30 cellular contexts compared by ENCODE assay signal in genomic region chr9:109121218-109121796, GRCh38. TPM values are rescaled to one million over a fixed set of nuclear protein-coding genes. Genes with fewer than 3 reads are reported as not detected.
DNase-seq lines count a peak whose midpoint lies in the region; ATAC-seq, FAIRE-seq and TF ChIP-seq lines count a peak whose summit lies in the region.
"Had no signal": no experiment of that assay in that cellular context is flagged by ENCODE, and none has a peak within 500 bp of the region (broad histone marks: within the 10 kb centered on the region; RNA-seq: fewer than 3 reads in every experiment).

No MANE protein-coding gene starts in this region.

- H3K27me3 ChIP-seq in H9 (ENCODE audit: insufficient read depth, low read length) (no peaks in the 10 kb centered on the region), OCI-LY1 (ENCODE audit: insufficient read depth, low read length) (no peaks in the 10 kb centered on the region), H1 (replicated peaks in 1 of 4; ENCODE audit: control insufficient read depth in 3 of 4, extremely low read depth in 1 of 4, insufficient read depth in 3 of 4, low read length in 3 of 4) (no peaks in the 10 kb centered on the region)
- H3K27me3 ChIP-seq: BLaER1, SJCRH30, transverse colon had no signal

- no peak for FAIRE-seq in H1 (lab: Jason Lieb, UNC)
- FAIRE-seq: G401.6, HTR-8/SVneo had no signal

- H3K9me3 ChIP-seq in H9 (ENCODE audit: control insufficient read depth, low read depth, low read length) (no peaks in the 10 kb centered on the region), OCI-LY1 (ENCODE audit: low read length) (no peaks in the 10 kb centered on the region), H1 (ENCODE audit: insufficient read depth in 2 of 2, low read depth in 1 of 2, low read length in 1 of 2) (no peaks in the 10 kb centered on the region)
- H3K9me3 ChIP-seq: BLaER1, SJCRH30, transverse colon had no signal

- peaks cover 28% of the 10 kb centered on the region for H3K79me2 ChIP-seq in H9 (ENCODE audit: insufficient read depth, low read length)
- H3K79me2 ChIP-seq in OCI-LY1 (ENCODE audit: insufficient read depth, low read length) = peaks cover 29% of the 10 kb centered on the region
- H3K79me2 ChIP-seq in H1 (ENCODE audit: control insufficient read depth in 1 of 2, insufficient read depth in 2 of 2, low read length in 2 of 2) = peaks cover 23 to 33% of the 10 kb centered on the region in 2 experiments

- H3K27ac Mint-ChIP-seq in H9 (peak overlapping the region in 1 of 3 experiments; percentile 78; a peak in 2 of 7 replicates), neural crest cell (ENCODE audit: unreplicated experiment) (no peak overlapping the region)
- H3K27ac Mint-ChIP-seq in activated naive CD4-positive, alpha-beta T cell treated with anti-CD3 and anti-CD28 coated beads, Interleukin-2, amount 10 ng/mL, durations not matched to agents 7 days and 5 days = no peak overlapping the region
- H3K27ac Mint-ChIP-seq: activated B cell treated with CpG ODN at 0.5 μM for 24 hours had no signal

- CTCF ChIA-PET in H1 (lab: Charles Lee; ENCODE audit: partially characterized antibody) = interaction anchor here (0.9 kb wide), 1 partner anchor 494 kb away, joined by 3 read pairs; no protein-coding TSS in a partner anchor
- CTCF ChIA-PET in activated naive CD4-positive, alpha-beta T cell treated with anti-CD3 and anti-CD28 coated beads, Interleukin-2, amount 10 ng/mL, durations not matched to agents 7 days and 5 days (lab: Charles Lee) = interaction anchor here (0.6 kb wide), 1 partner anchor 172 kb away, joined by 3 read pairs; no protein-coding TSS in a partner anchor

- H3K4me3 Mint-ChIP-seq in H9 (peak overlapping the region in 1 of 2 experiments; percentile 97; a peak in 3 of 5 replicates), neural crest cell (peak overlapping the region; percentile 98)
- H3K4me3 Mint-ChIP-seq in activated naive CD4-positive, alpha-beta T cell treated with anti-CD3 and anti-CD28 coated beads, Interleukin-2, amount 10 ng/mL, durations not matched to agents 7 days and 5 days = no peak overlapping the region
- H3K4me3 Mint-ChIP-seq: activated B cell treated with CpG ODN at 0.5 μM for 24 hours; activated T-cell treated with anti-CD3 and anti-CD28 coated beads, Interleukin-2, amount 50 U/mL, for 4 hours; central memory CD8-positive, alpha-beta T cell had no signal

- TF ChIP-seq POLR2A in H1 (IDR thresholded peaks at IDR 0.05; ENCODE audit: control extremely low read depth in 1 of 2, low read depth in 2 of 2, low read length in 2 of 2) = peak in 1 of 2 experiments; percentile 32; a peak in 1 of 3 replicates

- DNase-seq in H9 (no peak), H1 (ENCODE audit: low read depth in 1 of 2, low spot score in 2 of 2) (no peak), neural crest cell (ENCODE audit: low read depth, low spot score) (no peak), middle frontal gyrus (ENCODE audit: extremely low spot score, low spot score) (no peak)
- no peak for DNase-seq in activated naive CD4-positive, alpha-beta T cell treated with anti-CD3 and anti-CD28 coated beads, Interleukin-2, amount 10 ng/mL, durations not matched to agents 7 days and 5 days
- no peak for DNase-seq in effector CD8-positive, alpha-beta T cell (lab: John Stamatoyannopoulos, UW)
- DNase-seq: activated B cell treated with CpG ODN at 0.5 μM for 24 hours; activated CD8-positive, alpha-beta memory T cell treated with anti-CD3 and anti-CD28 coated beads, Interleukin-2, amount 10 ng/mL, durations not matched to agents 7 days and 5 days; activated T-cell treated with anti-CD3 and anti-CD28 coated beads, Interleukin-2, amount 50 U/mL, for 4 hours; foreskin fibroblast; head of caudate nucleus; Kasumi-1; kidney glomerular epithelial cell; MV-4-11; naive thymus-derived CD8-positive, alpha-beta T cell; NCI-H1436 treated with DMSO at 0.1 percent for 48 hours; NCI-H2107; NCI-H345; RPMI8226; SJCRH30; T1000; transverse colon had no signal

- WGBS in H9 (ENCODE audit: extremely low coverage, insufficient read length, low lambda C conversion rate) = no CpG with 5 or more reads among the region's 12 CpGs
- 72% methylated on average over 12 of the region's 12 CpGs; no CpG with 5 or more reads in 1 of the 2 experiments for WGBS in H1 (ENCODE audit: extremely low coverage in 1 of 2, insufficient coverage in 1 of 2, insufficient read length in 1 of 2, insufficient replicate concordance in 2 of 2, low coverage in 1 of 2, low lambda C conversion rate in 2 of 2, missing lambda C conversion rate in 1 of 2), 2 experiments

- no peak for ATAC-seq in HG02840 (IDR thresholded peaks at IDR 0.05; ENCODE audit: low FRiP score, unreplicated experiment)
- ATAC-seq: activated CD8-positive, alpha-beta memory T cell treated with anti-CD3 and anti-CD28 coated beads, Interleukin-2, amount 10 ng/mL, durations not matched to agents 7 days and 5 days; activated T-cell treated with anti-CD3 and anti-CD28 coated beads, Interleukin-2, amount 50 U/mL, for 4 hours; esophagus mucosa; naive thymus-derived CD8-positive, alpha-beta T cell; stimulated activated effector memory CD8-positive, alpha-beta T cell treated with anti-CD3 and anti-CD28 coated beads, Interleukin-12 subunit alpha, Interleukin-12 subunit beta, amount 100 ng/mL, for 72 hours had no signal

- H4K91ac ChIP-seq in H9 (ENCODE audit: insufficient read length, low read depth, low read length) (no peak overlapping the region), H1 (replicated peaks; ENCODE audit: insufficient read length, low read length) (no peak overlapping the region)

- H4K20me1 ChIP-seq in H9 (ENCODE audit: control insufficient read depth, insufficient read depth, insufficient read length) = no peaks in the 10 kb centered on the region
- H4K20me1 ChIP-seq in OCI-LY1 (ENCODE audit: insufficient read depth, low read length) = no peaks in the 10 kb centered on the region
- peaks cover 9 to 13% of the 10 kb centered on the region in 2 experiments for H4K20me1 ChIP-seq in H1 (replicated peaks in 1 of 2; ENCODE audit: control insufficient read depth in 1 of 2, insufficient read depth in 2 of 2, low read length in 2 of 2)

- H2BK5ac ChIP-seq in H9 (ENCODE audit: insufficient read length, low read length) = no peak overlapping the region
- H2BK5ac ChIP-seq in H1 (ENCODE audit: low read depth, low read length) = peak overlapping the region; percentile 29; the same call in 1 of the 2 replicates

- H4K8ac ChIP-seq in H9 (replicated peaks; ENCODE audit: insufficient read length, low read depth, low read length) (no peak overlapping the region), H1 (ENCODE audit: extremely low read depth, insufficient read depth, low read length) (no peak overlapping the region)

- no peak overlapping the region for H3K27ac ChIP-seq in H9 (ENCODE audit: insufficient read length, low read depth, low read length)
- H3K27ac ChIP-seq in OCI-LY1 (ENCODE audit: low read depth, low read length, poor library complexity, severe bottlenecking) = no peak overlapping the region
- H3K27ac ChIP-seq in H1 (ENCODE audit: low read depth, low read length) = no peak overlapping the region
- H3K27ac ChIP-seq: transverse colon had no signal

- POLR2A ChIA-PET in H1 (lab: Charles Lee; ENCODE audit: partially characterized antibody) = interaction anchor here (1.1 to 1.2 kb wide), 2 partner anchors 107 to 198 kb away, joined by 3 to 5 read pairs; no protein-coding TSS in a partner anchor

- H3K4me1 Mint-ChIP-seq in H9 (peaks cover 23 to 31% of the 10 kb centered on the region in 2 experiments), neural crest cell (peaks cover 30% of the 10 kb centered on the region)
- H3K4me1 Mint-ChIP-seq in activated naive CD4-positive, alpha-beta T cell treated with anti-CD3 and anti-CD28 coated beads, Interleukin-2, amount 10 ng/mL, durations not matched to agents 7 days and 5 days = peaks cover 40% of the 10 kb centered on the region

- no peak for TF ChIP-seq RAD21 in H1 (IDR thresholded peaks at IDR 0.05 in 1 of 2, conservative IDR thresholded peaks at IDR 0.05 in 1 of 2; ENCODE audit: low read depth in 2 of 2, low read length in 2 of 2)

- H3K36me3 ChIP-seq in OCI-LY1 (ENCODE audit: insufficient read depth, low read length) (peaks cover 10% of the 10 kb centered on the region), H1 (ENCODE audit: control insufficient read depth in 2 of 4, insufficient read depth in 4 of 4, low read length in 3 of 4) (no peaks in the 10 kb centered on the region; a peak in 1 of 8 replicates)
- H3K36me3 ChIP-seq: transverse colon had no signal

- H3K9me2 ChIP-seq in OCI-LY1 (ENCODE audit: low read depth, low read length) = no peaks in the 10 kb centered on the region

- H3K4me2 ChIP-seq in H9 (ENCODE audit: insufficient read depth, insufficient read length, low read length) (peak overlapping the region; percentile 28), OCI-LY1 (ENCODE audit: low read length) (no peak overlapping the region), H1 (ENCODE audit: insufficient read depth in 1 of 2, low read depth in 2 of 2, low read length in 2 of 2) (peak overlapping the region; percentile 48 to 97; a peak in 3 of 4 replicates)

- H2AFZ ChIP-seq in H9 (ENCODE audit: low read length) = peak overlapping the region; percentile 15
- H2AFZ ChIP-seq in OCI-LY1 (ENCODE audit: low read length) = peak overlapping the region; percentile 97
- peak overlapping the region; percentile 91 for H2AFZ ChIP-seq in H1 (ENCODE audit: low read length)

- H2BK20ac ChIP-seq in H9 (ENCODE audit: low read depth, low read length, poor library complexity, severe bottlenecking) (no peak overlapping the region), H1 (ENCODE audit: low read length) (no peak overlapping the region)

- H3K27me3 Mint-ChIP-seq in H9 (ENCODE audit: low read depth) (no peaks in the 10 kb centered on the region), neural crest cell (ENCODE audit: low read depth) (no peaks in the 10 kb centered on the region)
- no peaks in the 10 kb centered on the region for H3K27me3 Mint-ChIP-seq in activated naive CD4-positive, alpha-beta T cell treated with anti-CD3 and anti-CD28 coated beads, Interleukin-2, amount 10 ng/mL, durations not matched to agents 7 days and 5 days
- H3K27me3 Mint-ChIP-seq: activated B cell treated with CpG ODN at 0.5 μM for 24 hours; activated CD8-positive, alpha-beta memory T cell treated with anti-CD3 and anti-CD28 coated beads, Interleukin-2, amount 10 ng/mL, durations not matched to agents 7 days and 5 days; central memory CD8-positive, alpha-beta T cell; naive thymus-derived CD8-positive, alpha-beta T cell had no signal

- H3K4me3 ChIP-seq in OCI-LY1 (ENCODE audit: low read depth, low read length, poor library complexity, severe bottlenecking) = no peak overlapping the region
- H3K4me3 ChIP-seq in H1 (ENCODE audit: extremely low read depth in 1 of 4, insufficient read depth in 2 of 4, low read depth in 3 of 4, low read length in 4 of 4) = peak overlapping the region in 3 of 4 experiments; percentile 9 to 81 (median 23); a peak in 4 of 8 replicates
- H3K4me3 ChIP-seq: BLaER1, transverse colon had no signal

- H3K9me3 Mint-ChIP-seq in H9 = 0 out of 5 replicates have a peak, but pooled peaks cover 0 to 3% of the 10 kb centered on the region in 2 experiments
- H3K9me3 Mint-ChIP-seq in neural crest cell = no peaks in the 10 kb centered on the region
- no peaks in the 10 kb centered on the region for H3K9me3 Mint-ChIP-seq in activated naive CD4-positive, alpha-beta T cell treated with anti-CD3 and anti-CD28 coated beads, Interleukin-2, amount 10 ng/mL, durations not matched to agents 7 days and 5 days
- H3K9me3 Mint-ChIP-seq: activated B cell treated with CpG ODN at 0.5 μM for 24 hours; activated T-cell treated with anti-CD3 and anti-CD28 coated beads, Interleukin-2, amount 50 U/mL, for 4 hours; central memory CD8-positive, alpha-beta T cell; naive thymus-derived CD8-positive, alpha-beta T cell; stimulated activated effector memory CD8-positive, alpha-beta T cell treated with anti-CD3 and anti-CD28 coated beads, Interleukin-12 subunit alpha, Interleukin-12 subunit beta, amount 100 ng/mL, for 72 hours had no signal

- H2AK5ac ChIP-seq in H9 (ENCODE audit: insufficient read length, low read length) (no peak overlapping the region), H1 (ENCODE audit: low read depth, low read length) (no peak overlapping the region)

- H2BK12ac ChIP-seq in H9 (ENCODE audit: insufficient read length, low read depth, low read length) (no peak overlapping the region), H1 (ENCODE audit: low read depth, low read length) (no peak overlapping the region)

- no peak overlapping the region for H3K18ac ChIP-seq in H9 (ENCODE audit: insufficient read length, low read depth, low read length)
- no peak overlapping the region for H3K18ac ChIP-seq in H1 (ENCODE audit: extremely low read depth, low read length)

- H3K4me1 ChIP-seq in H9 (ENCODE audit: insufficient read depth, low read length) (peaks cover 7% of the 10 kb centered on the region; the same call in 1 of the 2 replicates), OCI-LY1 (ENCODE audit: insufficient read depth, low read length, severe bottlenecking) (peaks cover 36% of the 10 kb centered on the region), H1 (replicated peaks in 1 of 4; ENCODE audit: control insufficient read depth in 3 of 4, insufficient read depth in 4 of 4, low read length in 3 of 4) (peaks cover 7 to 16% (median 13%) of the 10 kb centered on the region in 4 experiments)

- H3K79me1 ChIP-seq in H9 (ENCODE audit: insufficient read depth, low read depth, low read length, poor library complexity, severe bottlenecking) (peaks cover 5% of the 10 kb centered on the region), H1 (ENCODE audit: low read depth, low read length) (peaks cover 9% of the 10 kb centered on the region)

- H3K36me3 Mint-ChIP-seq in H9 (ENCODE audit: insufficient read depth in 1 of 3, low read depth in 3 of 3) (peaks cover 12 to 15% (median 14%) of the 10 kb centered on the region in 3 experiments; a peak in 6 of 7 replicates), neural crest cell (ENCODE audit: low read depth) (no peaks in the 10 kb centered on the region)
- peaks cover 16% of the 10 kb centered on the region for H3K36me3 Mint-ChIP-seq in activated naive CD4-positive, alpha-beta T cell treated with anti-CD3 and anti-CD28 coated beads, Interleukin-2, amount 10 ng/mL, durations not matched to agents 7 days and 5 days

- TF ChIP-seq CTCF in H9 (conservative IDR thresholded peaks at IDR 0.05) (no peak), OCI-LY1 (IDR thresholded peaks at IDR 0.05; ENCODE audit: low read length) (no peak), H1 (IDR thresholded peaks at IDR 0.05; ENCODE audit: control extremely low read depth in 1 of 3, insufficient read depth in 1 of 3, low read depth in 1 of 3, low read length in 3 of 3) (no peak), neural crest cell (conservative IDR thresholded peaks at IDR 0.05) (no peak)

- H3T11ph ChIP-seq in H9 (ENCODE audit: low read length) = no peak overlapping the region

- H3K23ac ChIP-seq in H9 (ENCODE audit: insufficient read length, low read depth, low read length) = no peak overlapping the region
- no peak overlapping the region for H3K23ac ChIP-seq in H1 (ENCODE audit: insufficient read length)

- H3K14ac ChIP-seq in H9 (ENCODE audit: insufficient read depth, low read length) (0 out of 2 replicates have a peak overlapping the region, but pooled peaks have one; percentile 8), H1 (ENCODE audit: insufficient read length) (no peak overlapping the region)

- no peak for TF ChIP-seq EP300 in H1 (IDR thresholded peaks at IDR 0.05; ENCODE audit: borderline replicate concordance in 1 of 2, low read depth in 2 of 2, low read length in 2 of 2)

- H3K9ac ChIP-seq in H9 (ENCODE audit: extremely low read depth, insufficient read length, low read length) = peak overlapping the region; percentile 30
- H3K9ac ChIP-seq in OCI-LY1 (ENCODE audit: low read length) = no peak overlapping the region
- no peak overlapping the region for H3K9ac ChIP-seq in H1 (replicated peaks in 1 of 4; ENCODE audit: extremely low read depth in 1 of 4, low read depth in 3 of 4, low read length in 3 of 4)
- H3K9ac ChIP-seq: BLaER1 had no signal

- no peak overlapping the region for H4K5ac ChIP-seq in H9 (ENCODE audit: insufficient read length, low read depth, low read length)
- no peak overlapping the region for H4K5ac ChIP-seq in H1 (ENCODE audit: insufficient read length, low read depth, low read length)

- H2BK120ac ChIP-seq in H9 (ENCODE audit: low read depth, low read length, poor library complexity, severe bottlenecking) (no peak overlapping the region), H1 (replicated peaks; ENCODE audit: low read depth, low read length) (no peak overlapping the region)

- H3K56ac ChIP-seq in H9 (ENCODE audit: insufficient read length, low read depth, low read length) (no peak overlapping the region), H1 (replicated peaks; ENCODE audit: insufficient read length, low read depth, low read length) (no peak overlapping the region)

- H3K23me2 ChIP-seq in H9 (ENCODE audit: insufficient read length, low read depth, low read length, poor library complexity, severe bottlenecking) (peaks cover 9% of the 10 kb centered on the region), H1 (ENCODE audit: low read depth, low read length) (peaks cover 10% of the 10 kb centered on the region)

- H3F3A ChIP-seq in OCI-LY1 (ENCODE audit: insufficient read depth, low read length) = no peaks in the 10 kb centered on the region

- no peak overlapping the region for H2BK15ac ChIP-seq in H9 (ENCODE audit: low read depth, low read length)
- H2BK15ac ChIP-seq in H1 (ENCODE audit: low read length) = no peak overlapping the region

- no peak overlapping the region for H3K4ac ChIP-seq in H9 (ENCODE audit: low read depth, low read length)
- no peak overlapping the region for H3K4ac ChIP-seq in H1 (replicated peaks; ENCODE audit: insufficient read length, low read depth, low read length)

RNA-seq across cellular contexts. Expression of gene TMEM245, which starts 1.6 kb away (rescaled TPM):
- total RNA-seq in H9 (2021) (37.9 and 38.3 TPM in 2 replicates), neural crest cell (38.7 and 42.7 TPM in 2 replicates)
- 42.1 and 44.3 TPM in 2 replicates for total RNA-seq in H1 (2021; fragmentation: NEBNext Ultra II Directional; extraction: Animal tissue kit (Norgen Biotek cat#: 25700))
- polyA plus RNA-seq in H1 (2011; rRNA removed) = 40.3 and 45.8 TPM in 2 replicates
- polyA plus RNA-seq in H1 (2011; cell fraction: cytosol; rRNA removed) = 33.8 TPM
- 32.6 TPM for polyA plus RNA-seq in H1 (2011; cell fraction: nucleus; rRNA removed)
- 22.3 to 28.6 TPM (median 27.8 TPM) in 4 replicates for polyA plus RNA-seq in H1 (2012, experiment 1 of 2)
- polyA plus RNA-seq in H1 (2012, experiment 2 of 2) = 6.1 TPM
- polyA plus RNA-seq in H1 (2013, experiment 1 of 2) = 53.5 TPM
- 55.3 TPM for polyA plus RNA-seq in H1 (2013, experiment 2 of 2)
- polyA minus RNA-seq in H1 (2011; rRNA and poly(A)+ RNA removed) = 127 and 148 TPM in 2 replicates
- polyA minus RNA-seq in H1 (2011; cell fraction: cytosol; rRNA and poly(A)+ RNA removed) = 42.5 TPM
- polyA minus RNA-seq in H1 (2011; cell fraction: nucleus; rRNA and poly(A)+ RNA removed) = 80.1 TPM

RNA-seq across cellular contexts. Expression of gene FRRS1L, which starts 45.7 kb away (rescaled TPM):
- total RNA-seq in H9 (2021) (3.3 and 3.5 TPM in 2 replicates), neural crest cell (3.4 and 3.9 TPM in 2 replicates)
- total RNA-seq in H1 (2021; fragmentation: NEBNext Ultra II Directional; extraction: Animal tissue kit (Norgen Biotek cat#: 25700)) = 2.1 and 2.2 TPM in 2 replicates
- polyA plus RNA-seq in H1 (2011; rRNA removed) = 0.66 and 1.0 TPM in 2 replicates
- polyA plus RNA-seq in H1 (2011; cell fraction: cytosol; rRNA removed) = 0.62 TPM
- 0.63 TPM for polyA plus RNA-seq in H1 (2011; cell fraction: nucleus; rRNA removed)
- 0.64 to 1.2 TPM (median 1.1 TPM) in 4 replicates for polyA plus RNA-seq in H1 (2012, experiment 1 of 2)
- 1.0 TPM for polyA plus RNA-seq in H1 (2012, experiment 2 of 2)
- polyA plus RNA-seq in H1 (2013, experiment 1 of 2) = 0.53 TPM
- polyA plus RNA-seq in H1 (2013, experiment 2 of 2) = 0.55 TPM
- 0.85 and 3.1 TPM in 2 replicates for polyA minus RNA-seq in H1 (2011; rRNA and poly(A)+ RNA removed)
- polyA minus RNA-seq in H1 (2011; cell fraction: cytosol; rRNA and poly(A)+ RNA removed) = 0.59 TPM
- polyA minus RNA-seq in H1 (2011; cell fraction: nucleus; rRNA and poly(A)+ RNA removed) = 1.6 TPM
- total RNA-seq: activated B cell treated with CpG ODN at 0.5 μM for 24 hours; activated CD8-positive, alpha-beta memory T cell treated with anti-CD3 and anti-CD28 coated beads, Interleukin-2, amount 10 ng/mL, durations not matched to agents 7 days and 5 days; esophagus mucosa; naive thymus-derived CD8-positive, alpha-beta T cell had no signal
- polyA plus RNA-seq: naive thymus-derived CD8-positive, alpha-beta T cell had no signal

Comparison
In these comparisons a context has a peak if more than half of its experiments do, and no peak if none do; other contexts are left out.
1. H2AFZ ChIP-seq: peak in every context shown above with its lines; median percentile 97 in OCI-LY1; 91 in H1; 15 in H9.